15 cellular contexts compared by ENCODE assay signal in the genomic region with DNA sequence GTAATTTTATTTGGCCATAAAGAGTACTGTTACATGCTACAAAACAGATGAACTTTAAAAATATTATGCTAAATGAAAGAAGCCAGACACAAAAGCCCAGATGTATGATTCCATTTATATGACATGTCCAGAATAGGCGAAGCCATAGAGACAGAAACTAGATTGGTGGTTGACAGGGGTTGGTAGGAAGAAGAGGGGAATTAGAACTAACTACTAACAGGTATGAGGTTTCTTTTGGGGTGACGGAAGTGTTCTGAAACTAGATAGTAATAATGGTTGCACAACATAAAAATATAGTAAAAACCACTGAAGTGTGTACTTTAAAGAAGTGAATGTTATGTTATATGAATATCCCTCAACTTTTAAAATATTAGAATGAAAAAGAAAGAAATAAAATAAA.
DNase-seq lines count a peak whose midpoint lies in the region; ATAC-seq, FAIRE-seq and TF ChIP-seq lines count a peak whose summit lies in the region.
"Had no signal": no experiment of that assay in that cellular context is flagged by ENCODE, and none has a peak within 500 bp of the region (broad histone marks: within the 10 kb centered on the region; RNA-seq: fewer than 3 reads in every experiment).

No MANE protein-coding gene starts in this region.

- no peaks in the 10 kb centered on the region for H3K27me3 ChIP-seq in neural cell (ENCODE audit: insufficient read depth, low read depth, low read length)

- TF ChIP-seq POLR2A in GM12891 (IDR thresholded peaks at IDR 0.05; ENCODE audit: low read depth, low read length), result no peak

- no peak for TF ChIP-seq EP300 in neural cell (conservative IDR thresholded peaks at IDR 0.05; ENCODE audit: poor library complexity, severe bottlenecking)

- no peaks in the 10 kb centered on the region for H3K36me3 ChIP-seq in neural cell (ENCODE audit: insufficient read depth, low read length)

- no peak overlapping the region for H3K9ac ChIP-seq in neural cell (ENCODE audit: low read length)

- FAIRE-seq in GM12891 (lab: Jason Lieb, UNC), result no peak
- FAIRE-seq: A549, GM12892, GM19239 had no signal

- no peak overlapping the region for H2AFZ ChIP-seq in neural cell (ENCODE audit: low read depth, low read length)
- H2AFZ ChIP-seq: GM23338 had no signal

- H3K79me2 ChIP-seq in neural cell (replicated peaks; ENCODE audit: insufficient read depth, low read length), result no peaks in the 10 kb centered on the region

- ATAC-seq in GM18868 (IDR thresholded peaks at IDR 0.05; ENCODE audit: unreplicated experiment) (peak; percentile 75), HG02884 (IDR thresholded peaks at IDR 0.05; ENCODE audit: unreplicated experiment) (peak; percentile 51), HG03565 (IDR thresholded peaks at IDR 0.05; ENCODE audit: unreplicated experiment) (peak; percentile 56), HG03439 (IDR thresholded peaks at IDR 0.05; ENCODE audit: unreplicated experiment) (no peak)
- ATAC-seq: A549, GM23338 had no signal

- no peaks in the 10 kb centered on the region for H3K9me3 ChIP-seq in neural cell (ENCODE audit: low read length)
- H3K9me3 ChIP-seq: A549 had no signal

- no peak overlapping the region for H3K4me2 ChIP-seq in neural cell (ENCODE audit: low read length)
- H3K4me2 ChIP-seq: A549, GM23338 had no signal

- H3F3A ChIP-seq in neural cell (ENCODE audit: insufficient read depth, low read length, poor library complexity, severe bottlenecking), result no peaks in the 10 kb centered on the region

- TF ChIP-seq CTCF in neural cell (IDR thresholded peaks at IDR 0.05; ENCODE audit: poor library complexity, severe bottlenecking), result no peak

- TF ChIP-seq RAD21 in neural cell (conservative IDR thresholded peaks at IDR 0.05), result no peak

- H3K9me2 ChIP-seq in neural cell (ENCODE audit: insufficient read depth, low read length), result no peaks in the 10 kb centered on the region

- peak overlapping the region; percentile 13 for H3K27ac ChIP-seq in neural cell (ENCODE audit: low read length)
- H3K27ac ChIP-seq: A549 had no signal

- no peak overlapping the region for H3K4me3 ChIP-seq in neural cell (ENCODE audit: low read length)
- H3K4me3 ChIP-seq: A549, GM23338 had no signal

- DNase-seq in GM12891 (ENCODE audit: insufficient read length, low spot score) (no peak), NCI-H226 (no peak)
- no peak for DNase-seq in activated CD4-positive, alpha-beta T cell treated with anti-CD3 and anti-CD28 coated beads, Interleukin-2, amount 50 U/mL, for 4 hours
- DNase-seq: CD8-positive, alpha-beta memory T cell; H7; KG1 had no signal

- H4K20me1 ChIP-seq in neural cell (ENCODE audit: insufficient read depth), result no peaks in the 10 kb centered on the region

TF ChIP-seq in neural cell, 6 proteins besides CTCF, POLR2A, EP300 and RAD21:
- no peak for TF ChIP-seq EZH2 (IDR thresholded peaks at IDR 0.05; ENCODE audit: borderline replicate concordance, insufficient read depth, low read length, poor library complexity, severe bottlenecking)

TF ChIP-seq in GM12891, 5 proteins besides CTCF, POLR2A, EP300 and RAD21:
- no peak for TF ChIP-seq SPI1 (IDR thresholded peaks at IDR 0.05; ENCODE audit: low read depth, low read length)
- no peak for TF ChIP-seq POU2F2 (IDR thresholded peaks at IDR 0.05; ENCODE audit: low read depth, low read length)
